Comparison of ENCODE assay signal across 10 cellular contexts in genomic region chr3:143171141-143171651, GRCh38. TPM values are rescaled to one million over a fixed set of nuclear protein-coding genes. Genes with fewer than 3 reads are reported as not detected.
DNase-seq lines count a peak whose midpoint lies in the region; ATAC-seq and TF ChIP-seq lines count a peak whose summit lies in the region.
"Had no signal": no experiment of that assay in that cellular context is flagged by ENCODE, and none has a peak within 500 bp of the region (broad histone marks: within the 10 kb centered on the region; RNA-seq: fewer than 3 reads in every experiment).

No MANE protein-coding gene starts in this region.

- no peak overlapping the region for H3K9ac ChIP-seq in endodermal cell (ENCODE audit: extremely low read depth, low read length, poor library complexity, severe bottlenecking)

- peaks cover 13 to 48% of the 10 kb centered on the region in 2 donors for H3K4me1 ChIP-seq in left lung
- no peaks in the 10 kb centered on the region for H3K4me1 ChIP-seq in endodermal cell (ENCODE audit: control insufficient read depth, insufficient read depth, low read length)
- H3K4me1 ChIP-seq: pancreas had no signal

- H3K36me3 ChIP-seq in left lung = no peaks in the 10 kb centered on the region
- H3K36me3 ChIP-seq in endodermal cell (ENCODE audit: control insufficient read depth, insufficient read depth, low read length) = no peaks in the 10 kb centered on the region
- H3K36me3 ChIP-seq: pancreas had no signal

- H3K27me3 ChIP-seq in left lung (no peaks in the 10 kb centered on the region), endodermal cell (ENCODE audit: control insufficient read depth, insufficient read depth, low read length, poor library complexity, severe bottlenecking) (no peaks in the 10 kb centered on the region)
- H3K27me3 ChIP-seq: pancreas had no signal

- DNase-seq in left lung = no peak
- no peak for DNase-seq in endodermal cell
- no peak for DNase-seq in DMS79 treated with DMSO at 0.1 percent for 48 hours (lab: John Stamatoyannopoulos, UW)
- no peak for DNase-seq in NCI-H2227 (lab: John Stamatoyannopoulos, UW; ENCODE audit: unreplicated experiment)
- no peak for DNase-seq in NCI-H146 treated with DMSO at 0.1 percent for 48 hours (lab: John Stamatoyannopoulos, UW; ENCODE audit: unreplicated experiment)
- DNase-seq: pancreas had no signal

- peak; percentile 79 for ATAC-seq in GM18870 (IDR thresholded peaks at IDR 0.05; ENCODE audit: unreplicated experiment)
- peak; percentile 75 for ATAC-seq in HG02943 (IDR thresholded peaks at IDR 0.05; ENCODE audit: low read depth, unreplicated experiment)
- ATAC-seq in SK-N-SH treated with all-trans-retinoic acid at 6 μM for 48 hours = peak; percentile 44
- peak; percentile 59 for ATAC-seq in left lung

- no peaks in the 10 kb centered on the region for H3K4me1 Mint-ChIP-seq in endodermal cell

- no peak for TF ChIP-seq CTCF in left lung (IDR thresholded peaks at IDR 0.05)
- TF ChIP-seq CTCF in endodermal cell (conservative IDR thresholded peaks at IDR 0.05) = no peak

- no peaks in the 10 kb centered on the region for H3K36me3 Mint-ChIP-seq in endodermal cell (ENCODE audit: low read depth)

- H3K27ac ChIP-seq in left lung (peak overlapping the region; percentile 57 to 66), endodermal cell (ENCODE audit: low read depth, low read length) (no peak overlapping the region)
- H3K27ac ChIP-seq: pancreas, VCaP had no signal

- intact Hi-C loops in left lung (cut with DNase I) = no loop called here

- 88% methylated on average over 3 of the region's 3 CpGs; no CpG with 5 or more reads in 1 of the 2 experiments for WGBS in endodermal cell (ENCODE audit: insufficient coverage in 1 of 2, insufficient read length in 1 of 2), 2 experiments

- peaks cover 19% of the 10 kb centered on the region for H3K9me3 Mint-ChIP-seq in endodermal cell

- H3K4me3 ChIP-seq in left lung = no peak overlapping the region
- no peak overlapping the region for H3K4me3 ChIP-seq in endodermal cell (ENCODE audit: low read length)
- H3K4me3 ChIP-seq: pancreas had no signal

- H3K27ac Mint-ChIP-seq in endodermal cell = no peak overlapping the region

- H3K9me3 ChIP-seq in left lung (peaks cover 0 to 7% of the 10 kb centered on the region in 2 donors), endodermal cell (ENCODE audit: control insufficient read depth, low read length) (peaks cover 12% of the 10 kb centered on the region)
- H3K9me3 ChIP-seq: pancreas had no signal

- H3K27me3 Mint-ChIP-seq in endodermal cell (ENCODE audit: insufficient read depth) = no peaks in the 10 kb centered on the region

- no peak overlapping the region for H3K4me3 Mint-ChIP-seq in endodermal cell

TF ChIP-seq in SK-N-SH treated with all-trans-retinoic acid at 6 μM for 48 hours, 23 proteins besides CTCF, POLR2A, EP300 and RAD21:
- TF ChIP-seq RARB (CRISPR knock-in tag; IDR thresholded peaks at IDR 0.05) (no peak), CSDC2 (CRISPR knock-in tag; IDR thresholded peaks at IDR 0.05) (no peak), SNAI2 (CRISPR knock-in tag; IDR thresholded peaks at IDR 0.05) (no peak), ZFP3 (CRISPR knock-in tag; IDR thresholded peaks at IDR 0.05) (no peak), ISL1 (CRISPR knock-in tag; IDR thresholded peaks at IDR 0.05) (no peak), OSR1 (CRISPR knock-in tag; IDR thresholded peaks at IDR 0.05) (no peak), CSRNP3 (CRISPR knock-in tag; IDR thresholded peaks at IDR 0.05) (no peak), PATZ1 (CRISPR knock-in tag; IDR thresholded peaks at IDR 0.05; ENCODE audit: borderline replicate concordance) (no peak), ZNF8 (CRISPR knock-in tag; IDR thresholded peaks at IDR 0.05) (no peak), POU6F1 (CRISPR knock-in tag; IDR thresholded peaks at IDR 0.05; ENCODE audit: borderline replicate concordance, low read depth) (no peak), GLIS3 (CRISPR knock-in tag; IDR thresholded peaks at IDR 0.05) (no peak), ZC3H10 (CRISPR knock-in tag; IDR thresholded peaks at IDR 0.05) (no peak), ESRRG (CRISPR knock-in tag; IDR thresholded peaks at IDR 0.05) (no peak), ZFP30 (CRISPR knock-in tag; IDR thresholded peaks at IDR 0.05) (no peak), BACH2 (CRISPR knock-in tag; IDR thresholded peaks at IDR 0.05; ENCODE audit: borderline replicate concordance) (no peak), TSHZ2 (CRISPR knock-in tag; IDR thresholded peaks at IDR 0.05) (no peak), TOX (CRISPR knock-in tag; IDR thresholded peaks at IDR 0.05; ENCODE audit: borderline replicate concordance) (no peak), ZNF70 (CRISPR knock-in tag; IDR thresholded peaks at IDR 0.05) (no peak), ARNTL (CRISPR knock-in tag; IDR thresholded peaks at IDR 0.05; ENCODE audit: borderline replicate concordance, low read depth) (no peak)

RNA-seq across cellular contexts. Expression of gene CHST2, which starts 51.6 kb away (rescaled TPM):
- total RNA-seq in left lung (1 to 10 TPM; 6.1 to 7.7 TPM), endodermal cell (1 to 10 TPM; 3.4 to 7.2 TPM)
- 5.2 TPM for polyA plus RNA-seq in endodermal cell (2013, experiment 1 of 2)
- polyA plus RNA-seq in endodermal cell (2013, experiment 2 of 2) = 5.1 TPM
